ENCODE assay signal across 14 cellular contexts in the genomic region with DNA sequence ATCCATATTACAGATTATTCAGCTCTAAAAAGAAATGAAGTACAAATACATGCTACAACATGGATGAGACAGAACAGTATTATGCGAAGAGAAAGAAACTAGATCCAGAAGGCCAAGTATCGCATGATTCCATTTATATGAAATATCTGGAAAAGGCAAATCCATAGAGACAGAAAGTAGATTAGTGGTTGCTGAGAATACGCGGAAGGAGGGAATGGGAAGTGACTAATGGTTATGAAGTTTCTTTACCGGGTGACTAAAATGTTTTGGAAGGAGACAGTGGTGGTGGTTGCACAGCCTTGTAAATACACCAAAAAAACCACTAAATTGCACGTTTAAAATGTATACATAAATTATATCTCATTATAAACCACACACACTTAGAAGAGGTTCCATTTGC. TPM values are rescaled to one million over a fixed set of nuclear protein-coding genes. Genes with fewer than 3 reads are reported as not detected.
DNase-seq lines count a peak whose midpoint lies in the region; ATAC-seq and TF ChIP-seq lines count a peak whose summit lies in the region.
"Had no signal": no experiment of that assay in that cellular context is flagged by ENCODE, and none has a peak within 500 bp of the region (broad histone marks: within the 10 kb centered on the region; RNA-seq: fewer than 3 reads in every experiment).

No MANE protein-coding gene starts in this region.

- H3K27ac Mint-ChIP-seq in HFFc6 = no peak overlapping the region
- H3K27ac Mint-ChIP-seq in WTC11 = no peak overlapping the region
- H3K27ac Mint-ChIP-seq in CD4-positive, alpha-beta memory T cell = no peak overlapping the region

- H3K27ac ChIP-seq in foreskin keratinocyte = peak overlapping the region; percentile 79
- no peak overlapping the region for H3K27ac ChIP-seq in CD4-positive, alpha-beta memory T cell (ENCODE audit: low read depth, low read length)
- H3K27ac ChIP-seq: BLaER1 treated with 17β-estradiol and CSF1 and Interleukin-3, amounts not matched to agents 10 nM and 100 nM had no signal

- H3K4me3 ChIP-seq in AG04449 (ENCODE audit: low read depth, low read length) (no peak overlapping the region; the same call in 1 of the 2 replicates), adipocyte (ENCODE audit: low read length) (peak overlapping the region; percentile 71)
- H3K4me3 ChIP-seq in CD4-positive, alpha-beta memory T cell (ENCODE audit: low read length in 2 of 2) = no peak overlapping the region
- H3K4me3 ChIP-seq: BLaER1 treated with 17β-estradiol and CSF1 and Interleukin-3, amounts not matched to agents 10 nM and 100 nM; esophagus squamous epithelium had no signal

- no peaks in the 10 kb centered on the region for H3K9me3 ChIP-seq in adipocyte (ENCODE audit: control insufficient read depth, low read length)
- H3K9me3 ChIP-seq in CD4-positive, alpha-beta memory T cell (ENCODE audit: control insufficient read depth in 1 of 2, low read length in 2 of 2) = no peaks in the 10 kb centered on the region
- H3K9me3 ChIP-seq: BLaER1 treated with 17β-estradiol and CSF1 and Interleukin-3, amounts not matched to agents 10 nM and 100 nM; esophagus squamous epithelium had no signal

- DNase-seq in AG04449 (ENCODE audit: low read depth, low spot score) (peak; percentile 37), HFFc6 (peak; percentile 79), adipocyte (ENCODE audit: low read depth) (peak; percentile 69), foreskin keratinocyte (peak; percentile 40 to 69), NCI-H187 (lab: John Stamatoyannopoulos, UW) (no peak), NOMO-1 treated with dmso at 0.1 percent for 144 hours (lab: John Stamatoyannopoulos, UW; ENCODE audit: unreplicated experiment) (no peak), WTC11 (ENCODE audit: low spot score) (no peak)
- no peak for DNase-seq in CD4-positive, alpha-beta memory T cell
- DNase-seq: activated CD4-positive, alpha-beta T cell treated with anti-CD3 and anti-CD28 coated beads for 1 hour; activated T-cell treated with anti-CD3 and anti-CD28 coated beads, Interleukin-2, amount 50 U/mL, for 4 hours; esophagus squamous epithelium; NCI-H1048; NCI-H69 had no signal

- CTCF ChIA-PET in AG04449 (lab: Yijun Ruan, JAX) = interaction anchor here (0.8 to 1.1 kb wide), 4 partner anchors 9 to 137 kb away, joined by 3 to 6 read pairs (median 3); no protein-coding TSS in a partner anchor
- CTCF ChIA-PET in WTC11 (lab: Charles Lee) = interaction anchor here (1.2 kb wide), 1 partner anchor 137 kb away, joined by 4 read pairs; no protein-coding TSS in a partner anchor
- CTCF ChIA-PET in CD4-positive, alpha-beta memory T cell (lab: Charles Lee; ENCODE audit: partially characterized antibody) = no interaction called here

- H3K36me3 ChIP-seq in adipocyte (ENCODE audit: control insufficient read depth, insufficient read depth, low read length, severe bottlenecking) = peaks cover 67% of the 10 kb centered on the region
- H3K36me3 ChIP-seq in CD4-positive, alpha-beta memory T cell (ENCODE audit: insufficient read depth, low read length) = peaks cover 60% of the 10 kb centered on the region

- peak overlapping the region; percentile 60 for H3K9ac ChIP-seq in adipocyte (ENCODE audit: low read length)
- H3K9ac ChIP-seq: BLaER1 treated with 17β-estradiol and CSF1 and Interleukin-3, amounts not matched to agents 10 nM and 100 nM had no signal

- H3K4me1 ChIP-seq in adipocyte (ENCODE audit: control insufficient read depth, insufficient read depth, low read length) = peaks cover 23% of the 10 kb centered on the region
- peaks cover 29% of the 10 kb centered on the region for H3K4me1 ChIP-seq in foreskin keratinocyte
- peaks cover 13% of the 10 kb centered on the region for H3K4me1 ChIP-seq in CD4-positive, alpha-beta memory T cell (ENCODE audit: insufficient read depth, low read length)

- intact Hi-C loops in CD4-positive, alpha-beta memory T cell (cut with micrococcal nuclease) = no loop called here

- H3K27me3 ChIP-seq in adipocyte (replicated peaks; ENCODE audit: control insufficient read depth, insufficient read depth, low read length) (no peaks in the 10 kb centered on the region), foreskin keratinocyte (no peaks in the 10 kb centered on the region)
- H3K27me3 ChIP-seq in CD4-positive, alpha-beta memory T cell (ENCODE audit: insufficient read depth, low read length) = no peaks in the 10 kb centered on the region
- H3K27me3 ChIP-seq: BLaER1 treated with 17β-estradiol and CSF1 and Interleukin-3, amounts not matched to agents 10 nM and 100 nM; esophagus squamous epithelium had no signal

- TF ChIP-seq CTCF in AG04449 (IDR thresholded peaks at IDR 0.05; ENCODE audit: insufficient read depth, low read length, missing control alignments) (no peak), HFFc6 (IDR thresholded peaks at IDR 0.05) (no peak), foreskin keratinocyte (conservative IDR thresholded peaks at IDR 0.05) (no peak), WTC11 (IDR thresholded peaks at IDR 0.05) (no peak)

- H3K36me3 Mint-ChIP-seq in HFFc6 (ENCODE audit: low read depth) (peaks cover 35% of the 10 kb centered on the region), WTC11 (peaks cover 42% of the 10 kb centered on the region)
- peaks cover 28 to 50% of the 10 kb centered on the region in 2 donors for H3K36me3 Mint-ChIP-seq in CD4-positive, alpha-beta memory T cell

- H3K27me3 Mint-ChIP-seq in HFFc6 (ENCODE audit: insufficient read depth) = no peaks in the 10 kb centered on the region
- no peaks in the 10 kb centered on the region for H3K27me3 Mint-ChIP-seq in WTC11 (ENCODE audit: low read depth)
- no peaks in the 10 kb centered on the region for H3K27me3 Mint-ChIP-seq in CD4-positive, alpha-beta memory T cell

- peaks cover 16% of the 10 kb centered on the region for H3K4me1 Mint-ChIP-seq in HFFc6 (ENCODE audit: low read depth)
- H3K4me1 Mint-ChIP-seq in WTC11 = no peaks in the 10 kb centered on the region
- peaks cover 4 to 12% (median 7%) of the 10 kb centered on the region in 4 donors for H3K4me1 Mint-ChIP-seq in CD4-positive, alpha-beta memory T cell

- H3K9me3 Mint-ChIP-seq in HFFc6 = no peaks in the 10 kb centered on the region
- no peaks in the 10 kb centered on the region for H3K9me3 Mint-ChIP-seq in WTC11
- no peaks in the 10 kb centered on the region for H3K9me3 Mint-ChIP-seq in CD4-positive, alpha-beta memory T cell
- H3K9me3 Mint-ChIP-seq: activated T-cell treated with anti-CD3 and anti-CD28 coated beads, Interleukin-2, amount 50 U/mL, for 4 hours had no signal

- peak; percentile 88 for ATAC-seq in foreskin keratinocyte
- no peak for ATAC-seq in WTC11

- H3K4me3 Mint-ChIP-seq in HFFc6 (no peak overlapping the region), WTC11 (no peak overlapping the region)
- no peak overlapping the region for H3K4me3 Mint-ChIP-seq in CD4-positive, alpha-beta memory T cell
- H3K4me3 Mint-ChIP-seq: activated T-cell treated with anti-CD3 and anti-CD28 coated beads, Interleukin-2, amount 50 U/mL, for 4 hours had no signal

- POLR2A ChIA-PET in AG04449 (lab: Yijun Ruan, JAX) = no interaction called here
- POLR2A ChIA-PET in WTC11 (lab: Charles Lee) = no interaction called here
- POLR2A ChIA-PET in CD4-positive, alpha-beta memory T cell (lab: Charles Lee; ENCODE audit: partially characterized antibody) = no interaction called here

TF ChIP-seq in WTC11, 78 proteins besides CTCF, POLR2A, EP300 and RAD21 (continues in another document):
- TF ChIP-seq TP53 (CRISPR knock-in tag; IDR thresholded peaks at IDR 0.05) (no peak), ZNF121 (CRISPR knock-in tag; IDR thresholded peaks at IDR 0.05) (no peak), MYBL2 (CRISPR knock-in tag; IDR thresholded peaks at IDR 0.05) (no peak), ZNF671 (CRISPR knock-in tag; IDR thresholded peaks at IDR 0.05) (no peak), RELA (CRISPR knock-in tag; IDR thresholded peaks at IDR 0.05; ENCODE audit: borderline replicate concordance) (no peak), ZNF263 (CRISPR knock-in tag; IDR thresholded peaks at IDR 0.05; ENCODE audit: low read depth) (no peak), ZNF138 (CRISPR knock-in tag; conservative IDR thresholded peaks at IDR 0.05) (no peak), ZNF219 (CRISPR knock-in tag; IDR thresholded peaks at IDR 0.05; ENCODE audit: borderline replicate concordance) (no peak)
- TF ChIP-seq, protein P1, sequence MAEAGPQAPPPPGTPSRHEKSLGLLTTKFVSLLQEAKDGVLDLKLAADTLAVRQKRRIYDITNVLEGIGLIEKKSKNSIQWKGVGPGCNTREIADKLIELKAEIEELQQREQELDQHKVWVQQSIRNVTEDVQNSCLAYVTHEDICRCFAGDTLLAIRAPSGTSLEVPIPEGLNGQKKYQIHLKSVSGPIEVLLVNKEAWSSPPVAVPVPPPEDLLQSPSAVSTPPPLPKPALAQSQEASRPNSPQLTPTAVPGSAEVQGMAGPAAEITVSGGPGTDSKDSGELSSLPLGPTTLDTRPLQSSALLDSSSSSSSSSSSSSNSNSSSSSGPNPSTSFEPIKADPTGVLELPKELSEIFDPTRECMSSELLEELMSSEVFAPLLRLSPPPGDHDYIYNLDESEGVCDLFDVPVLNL (CRISPR knock-in tag; IDR thresholded peaks at IDR 0.05; ENCODE audit: borderline replicate concordance, low read depth) = no peak
- TF ChIP-seq, protein P2, sequence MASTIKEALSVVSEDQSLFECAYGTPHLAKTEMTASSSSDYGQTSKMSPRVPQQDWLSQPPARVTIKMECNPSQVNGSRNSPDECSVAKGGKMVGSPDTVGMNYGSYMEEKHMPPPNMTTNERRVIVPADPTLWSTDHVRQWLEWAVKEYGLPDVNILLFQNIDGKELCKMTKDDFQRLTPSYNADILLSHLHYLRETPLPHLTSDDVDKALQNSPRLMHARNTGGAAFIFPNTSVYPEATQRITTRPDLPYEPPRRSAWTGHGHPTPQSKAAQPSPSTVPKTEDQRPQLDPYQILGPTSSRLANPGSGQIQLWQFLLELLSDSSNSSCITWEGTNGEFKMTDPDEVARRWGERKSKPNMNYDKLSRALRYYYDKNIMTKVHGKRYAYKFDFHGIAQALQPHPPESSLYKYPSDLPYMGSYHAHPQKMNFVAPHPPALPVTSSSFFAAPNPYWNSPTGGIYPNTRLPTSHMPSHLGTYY (CRISPR knock-in tag; IDR thresholded peaks at IDR 0.05) = no peak

RNA-seq across cellular contexts. Expression of a gene that starts 12.5 kb away (rescaled TPM):
- total RNA-seq in HFFc6 (2021; fragmentation: NEBNext Ultra II Directional; extraction: Animal tissue kit (Norgen Biotek cat#: 25700)) = 10 to 100 TPM; 23.2 to 26.3 (median 24.3) TPM
- 27.9 and 30.7 TPM in 2 replicates for total RNA-seq in foreskin keratinocyte
- polyA plus RNA-seq in foreskin keratinocyte = 11.0 TPM in 2 replicates
- total RNA-seq in WTC11 (2021) = 18.2 to 21.4 TPM (median 20.5 TPM) in 3 replicates
- total RNA-seq in CD4-positive, alpha-beta memory T cell = 10 to 100 TPM; 35.8 to 38.3 TPM
- polyA plus RNA-seq in CD4-positive, alpha-beta memory T cell = 10 to 100 TPM; 12.2 to 20.3 TPM

RNA-seq across cellular contexts. Expression of a gene that starts 26.0 kb away (rescaled TPM):
- not detected for total RNA-seq in HFFc6 (2021; fragmentation: NEBNext Ultra II Directional; extraction: Animal tissue kit (Norgen Biotek cat#: 25700))
- total RNA-seq in foreskin keratinocyte (not detected in 2 replicates), WTC11 (2021) (not detected in 3 replicates)
- polyA plus RNA-seq in foreskin keratinocyte = not detected in 2 replicates
- not detected for total RNA-seq in CD4-positive, alpha-beta memory T cell
- polyA plus RNA-seq in CD4-positive, alpha-beta memory T cell = not detected
- total RNA-seq: activated T-cell treated with anti-CD3 and anti-CD28 coated beads, Interleukin-2, amount 50 U/mL, for 4 hours had no signal

Comparison
In these comparisons a context has a peak if more than half of its experiments do, and no peak if none do; other contexts are left out.
1. DNase-seq: peak in AG04449 (single experiment), HFFc6 (single experiment), adipocyte (single experiment) and foreskin keratinocyte (2 of 2); none in NCI-H187 (0 of 2), NOMO-1 treated with dmso at 0.1 percent for 144 hours (single experiment), WTC11 (single experiment) and CD4-positive, alpha-beta memory T cell (0 of 5).